ENCODE assay signal across 14 cellular contexts in the genomic region with DNA sequence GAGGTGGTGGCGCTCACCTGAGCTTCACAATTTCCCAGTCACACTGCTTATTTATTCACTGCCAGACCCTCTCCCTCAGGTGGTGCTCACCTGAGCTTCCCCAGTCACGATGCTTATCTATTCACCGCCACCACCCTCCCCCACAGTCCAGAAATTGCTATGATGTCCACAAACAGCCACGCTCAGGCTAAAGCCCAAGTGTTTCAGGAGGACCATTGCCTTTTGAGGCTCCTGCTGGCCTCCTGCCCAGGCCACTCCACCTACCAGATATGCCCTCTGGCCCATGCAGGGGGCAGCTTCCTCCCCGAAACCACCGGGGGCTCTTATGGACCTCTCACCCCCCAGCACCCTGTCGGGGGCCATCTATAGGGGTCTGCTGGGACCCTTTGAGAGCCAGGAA. TPM values are rescaled to one million over a fixed set of nuclear protein-coding genes. Genes with fewer than 3 reads are reported as not detected.
DNase-seq lines count a peak whose midpoint lies in the region; ATAC-seq, FAIRE-seq and TF ChIP-seq lines count a peak whose summit lies in the region.
"Had no signal": no experiment of that assay in that cellular context is flagged by ENCODE, and none has a peak within 500 bp of the region (broad histone marks: within the 10 kb centered on the region; RNA-seq: fewer than 3 reads in every experiment).

No MANE protein-coding gene starts in this region.

- H4K20me1 ChIP-seq in mammary epithelial cell (ENCODE audit: insufficient read depth, low read length) (no peaks in the 10 kb centered on the region), K562 (replicated peaks; ENCODE audit: control insufficient read depth, insufficient read depth, low read length) (peaks cover 3% of the 10 kb centered on the region; the same call in 1 of the 2 replicates), MM.1S (ENCODE audit: insufficient read depth, low read length) (no peaks in the 10 kb centered on the region), Karpas-422 (ENCODE audit: insufficient read depth, low read depth, low read length) (peaks cover 8% of the 10 kb centered on the region; the same call in 1 of the 2 replicates)

- intact Hi-C loops in MCF 10A (cut with micrococcal nuclease) (no loop called here), mammary epithelial cell (cut with micrococcal nuclease) (no loop called here), K562 (cut with micrococcal nuclease) (no loop called here)

- H2AFZ ChIP-seq in mammary epithelial cell (ENCODE audit: low read depth, low read length) (no peak overlapping the region), K562 (ENCODE audit: low read depth, low read length) (no peak overlapping the region), MM.1S (ENCODE audit: low read length) (no peak overlapping the region), Karpas-422 (ENCODE audit: low read length) (no peak overlapping the region)

- H3K27me3 ChIP-seq in mammary epithelial cell (ENCODE audit: insufficient read depth, low read length), result no peaks in the 10 kb centered on the region
- no peaks in the 10 kb centered on the region for H3K27me3 ChIP-seq in K562 (ENCODE audit: control insufficient read depth in 2 of 2, insufficient read depth in 2 of 2, low read length in 2 of 2)
- H3K27me3 ChIP-seq in upper lobe of left lung, result no peaks in the 10 kb centered on the region
- H3K27me3 ChIP-seq in MM.1S (replicated peaks; ENCODE audit: insufficient read depth, low read length), result peaks cover 2% of the 10 kb centered on the region; the same call in 1 of the 2 replicates
- no peaks in the 10 kb centered on the region for H3K27me3 ChIP-seq in Karpas-422 (ENCODE audit: low read length)

- H3K9ac ChIP-seq in mammary epithelial cell (ENCODE audit: insufficient read depth, low read length) (no peak overlapping the region), K562 (ENCODE audit: insufficient read depth in 1 of 2, low read depth in 2 of 2, low read length in 2 of 2) (peak overlapping the region in 1 of 2 experiments; percentile 85; a peak in 2 of 4 replicates), MM.1S (ENCODE audit: low read length) (no peak overlapping the region), Karpas-422 (ENCODE audit: low read length) (no peak overlapping the region)

- H3K9me3 Mint-ChIP-seq in MCF 10A (ENCODE audit: unreplicated experiment), result no peaks in the 10 kb centered on the region
- no peaks in the 10 kb centered on the region for H3K9me3 Mint-ChIP-seq in neural crest cell
- H3K9me3 Mint-ChIP-seq: immature natural killer cell had no signal

- no peak for TF ChIP-seq RAD21 in K562 (CRISPR knock-in tag; conservative IDR thresholded peaks at IDR 0.05 in 1 of 2, IDR thresholded peaks at IDR 0.05 in 1 of 2)

- dilution Hi-C loops in mammary epithelial cell (cut with HindIII; ENCODE audit: low sequenced_read_pairs), result no loop called here

- in situ Hi-C loops in mammary epithelial cell (cut with MboI; ENCODE audit: low sequenced_read_pairs in 2 of 2) (no loop called here), K562 (cut with MboI) (no loop called here)

- peaks cover 38% of the 10 kb centered on the region for H3K4me1 Mint-ChIP-seq in MCF 10A (ENCODE audit: insufficient read depth, unreplicated experiment)
- H3K4me1 Mint-ChIP-seq in neural crest cell, result peaks cover 22% of the 10 kb centered on the region

- WGBS in mammary epithelial cell (ENCODE audit: low coverage, missing lambda C conversion rate), result 79% methylated on average over 5 of the region's 7 CpGs
- 64% methylated on average over 5 of the region's 7 CpGs for WGBS in K562 (ENCODE audit: insufficient coverage, low coverage, missing lambda C conversion rate)
- WGBS in upper lobe of left lung, 2 donors, result 61 to 85% methylated on average over 7 of the region's 7 CpGs

- peaks cover 66% of the 10 kb centered on the region for H3K79me2 ChIP-seq in mammary epithelial cell (ENCODE audit: insufficient read depth, low read length)
- peaks cover 44% of the 10 kb centered on the region for H3K79me2 ChIP-seq in K562 (ENCODE audit: control insufficient read depth, insufficient read depth, low read length)
- no peaks in the 10 kb centered on the region for H3K79me2 ChIP-seq in MM.1S (ENCODE audit: low read length)
- peaks cover 10% of the 10 kb centered on the region for H3K79me2 ChIP-seq in Karpas-422 (ENCODE audit: low read length)

- H3K4me1 ChIP-seq in mammary epithelial cell (ENCODE audit: insufficient read depth, low read length), result peaks cover 49% of the 10 kb centered on the region
- H3K4me1 ChIP-seq in K562 (replicated peaks in 1 of 2; ENCODE audit: control insufficient read depth in 2 of 2, insufficient read depth in 2 of 2, low read length in 2 of 2), result peaks cover 40 to 90% of the 10 kb centered on the region in 2 experiments
- H3K4me1 ChIP-seq in upper lobe of left lung, result peaks cover 39 to 67% (median 46%) of the 10 kb centered on the region in 4 donors
- peaks cover 13% of the 10 kb centered on the region for H3K4me1 ChIP-seq in MM.1S (ENCODE audit: low read length)
- peaks cover 57% of the 10 kb centered on the region for H3K4me1 ChIP-seq in Karpas-422 (ENCODE audit: low read length)

- H3K9me2 ChIP-seq in MM.1S (replicated peaks; ENCODE audit: insufficient read depth, low read length) (no peaks in the 10 kb centered on the region), Karpas-422 (replicated peaks; ENCODE audit: insufficient read depth, low read length) (no peaks in the 10 kb centered on the region)

- peaks cover 29% of the 10 kb centered on the region for H3K36me3 Mint-ChIP-seq in MCF 10A (ENCODE audit: insufficient read depth, unreplicated experiment)
- peaks cover 2% of the 10 kb centered on the region for H3K36me3 Mint-ChIP-seq in neural crest cell (ENCODE audit: low read depth)
- H3K36me3 Mint-ChIP-seq: immature natural killer cell had no signal

- H3K27ac Mint-ChIP-seq in MCF 10A (ENCODE audit: low read depth, unreplicated experiment), result peak overlapping the region; percentile 49
- no peak overlapping the region for H3K27ac Mint-ChIP-seq in neural crest cell (ENCODE audit: unreplicated experiment)

- BruUV-seq in MCF 10A (replicated peaks; lab: Mats Ljungman, UMichigan) (no TSS peak), mammary epithelial cell (replicated peaks; lab: Mats Ljungman, UMichigan) (no TSS peak), K562 (replicated peaks; lab: Mats Ljungman, UMichigan) (no TSS peak)

- no peak overlapping the region for H3K4me3 Mint-ChIP-seq in MCF 10A (ENCODE audit: unreplicated experiment)
- H3K4me3 Mint-ChIP-seq in neural crest cell, result peak overlapping the region; percentile 80
- H3K4me3 Mint-ChIP-seq: immature natural killer cell had no signal

- CTCF ChIA-PET in MCF 10A (lab: Yijun Ruan, JAX) (interaction anchor here (0.9 to 4.6 kb wide), 9 partner anchors 9 to 89 kb away, joined by 3 to 25 read pairs (median 8); no protein-coding TSS in a partner anchor), mammary epithelial cell (lab: Charles Lee; ENCODE audit: low non-redundant PET) (interaction anchor here (0.7 kb wide), 1 partner anchor 20 kb away, joined by 3 read pairs; no protein-coding TSS in a partner anchor), K562 (lab: Yijun Ruan, JAX; ENCODE audit: low intra/inter-chr PET ratio) (interaction anchor here (2.2 kb wide), 1 partner anchor 8 kb away, joined by 19 read pairs; no protein-coding TSS in a partner anchor)

- H3K27me3 Mint-ChIP-seq in MCF 10A (ENCODE audit: insufficient read depth, unreplicated experiment) (no peaks in the 10 kb centered on the region), neural crest cell (ENCODE audit: low read depth) (peaks cover 3% of the 10 kb centered on the region)

- H3K9me3 ChIP-seq in mammary epithelial cell (replicated peaks; ENCODE audit: insufficient read depth, low read length) (no peaks in the 10 kb centered on the region), K562 (replicated peaks; ENCODE audit: control insufficient read depth, insufficient read depth, low read depth, low read length) (no peaks in the 10 kb centered on the region), upper lobe of left lung (no peaks in the 10 kb centered on the region), MM.1S (replicated peaks; ENCODE audit: insufficient read depth, low read length) (no peaks in the 10 kb centered on the region), Karpas-422 (ENCODE audit: low read length) (no peaks in the 10 kb centered on the region)

- H3F3A ChIP-seq in MM.1S (ENCODE audit: insufficient read depth, low read length), result peaks cover 6% of the 10 kb centered on the region

- TF ChIP-seq CTCF in MCF 10A (IDR thresholded peaks at IDR 0.05; ENCODE audit: unreplicated experiment) (no peak), mammary epithelial cell (conservative IDR thresholded peaks at IDR 0.05 in 1 of 2, IDR thresholded peaks at IDR 0.05 in 1 of 2; ENCODE audit: extremely low read depth in 1 of 2, insufficient read depth in 1 of 2, low read depth in 1 of 2, low read length in 2 of 2) (no peak), K562 (IDR thresholded peaks at IDR 0.05 in 2 of 3, conservative IDR thresholded peaks at IDR 0.05 in 1 of 3; ENCODE audit: insufficient read depth in 2 of 3, low read depth in 1 of 3, low read length in 3 of 3) (no peak), neural crest cell (conservative IDR thresholded peaks at IDR 0.05) (no peak), upper lobe of left lung (IDR thresholded peaks at IDR 0.05) (no peak), MM.1S (IDR thresholded peaks at IDR 0.05; ENCODE audit: low read length) (no peak)

- peak; percentile 15 for FAIRE-seq in K562 (lab: Jason Lieb, UNC)
- FAIRE-seq: small intestine had no signal

- POLR2A ChIA-PET in MCF 10A (lab: Yijun Ruan, JAX) (interaction anchor here (0.5 to 3.9 kb wide), 6 partner anchors 9 to 90 kb away, joined by 3 to 15 read pairs (median 4); no protein-coding TSS in a partner anchor), K562 (lab: Yijun Ruan, JAX) (interaction anchor here (0.6 to 4.0 kb wide), 18 partner anchors 8 to 522 kb away, joined by 3 to 21 read pairs (median 4); a partner anchor contains a TSS)

- H3K27ac ChIP-seq in mammary epithelial cell (ENCODE audit: insufficient read depth, low read depth, low read length) (no peak overlapping the region), K562 (ENCODE audit: extremely low read depth, low read depth, low read length) (peak overlapping the region; percentile 95; the same call in 2 of the 3 replicates), upper lobe of left lung (peak overlapping the region in 3 of 4 donors; percentile 75 to 97 (median 87)), MM.1S (ENCODE audit: low read length) (no peak overlapping the region), Karpas-422 (ENCODE audit: low read length) (no peak overlapping the region)
- H3K27ac ChIP-seq: VCaP had no signal

- no peaks in the 10 kb centered on the region for H3K9me1 ChIP-seq in K562 (ENCODE audit: control insufficient read depth, insufficient read depth, low read length)

- H3K4me3 ChIP-seq in mammary epithelial cell (replicated peaks in 1 of 3; ENCODE audit: insufficient read depth in 1 of 3, low read depth in 2 of 3, low read length in 3 of 3), result no peak overlapping the region
- H3K4me3 ChIP-seq in K562, result no peak overlapping the region
- no peak overlapping the region for H3K4me3 ChIP-seq in upper lobe of left lung
- H3K4me3 ChIP-seq in MM.1S (ENCODE audit: low read length), result no peak overlapping the region
- H3K4me3 ChIP-seq in Karpas-422 (ENCODE audit: low read length), result no peak overlapping the region

- peaks cover 13% of the 10 kb centered on the region for H3K36me3 ChIP-seq in mammary epithelial cell (ENCODE audit: insufficient read depth, low read length)
- H3K36me3 ChIP-seq in K562 (ENCODE audit: control insufficient read depth, insufficient read depth, low read length), result peaks cover 74% of the 10 kb centered on the region; the same call in 2 of the 3 replicates
- peaks cover 0 to 50% (median 38%) of the 10 kb centered on the region in 4 donors for H3K36me3 ChIP-seq in upper lobe of left lung
- no peaks in the 10 kb centered on the region for H3K36me3 ChIP-seq in MM.1S (replicated peaks; ENCODE audit: insufficient read depth, low read length)
- peaks cover 9% of the 10 kb centered on the region for H3K36me3 ChIP-seq in Karpas-422 (ENCODE audit: insufficient read depth, low read length)

- TF ChIP-seq EP300 in K562 (IDR thresholded peaks at IDR 0.05; ENCODE audit: low read length), result no peak
- no peak for TF ChIP-seq EP300 in upper lobe of left lung (IDR thresholded peaks at IDR 0.05)

- DNase-seq in MCF 10A (ENCODE audit: unreplicated experiment), result no peak
- DNase-seq in mammary epithelial cell, result no peak
- DNase-seq in K562 (ENCODE audit: extremely low read depth in 1 of 4, low spot score in 3 of 4), result no peak
- no peak for DNase-seq in neural crest cell (ENCODE audit: low read depth, low spot score)
- peak in 1 of 2 donors; percentile 45 for DNase-seq in upper lobe of left lung
- DNase-seq in MM.1S, result no peak
- no peak for DNase-seq in Karpas-422
- DNase-seq: GF-D8, immature natural killer cell, NCI-H510A, Right ventricle myocardium superior, small intestine had no signal

- H3K4me2 ChIP-seq in mammary epithelial cell (ENCODE audit: insufficient read depth, low read depth, low read length) (no peak overlapping the region), K562 (ENCODE audit: insufficient read depth, low read length) (no peak overlapping the region), MM.1S (ENCODE audit: low read depth, low read length) (no peak overlapping the region), Karpas-422 (ENCODE audit: low read depth, low read length, poor library complexity, severe bottlenecking) (no peak overlapping the region)

- ATAC-seq in K562 (no peak), upper lobe of left lung (ENCODE audit: low FRiP score in 2 of 2) (no peak), GM21825 (IDR thresholded peaks at IDR 0.05; ENCODE audit: unreplicated experiment) (no peak)

- TF ChIP-seq POLR2A in K562 (conservative IDR thresholded peaks at IDR 0.05), result peak; percentile 59; the same call in 1 of the 2 replicates
- no peak for TF ChIP-seq POLR2A in upper lobe of left lung (IDR thresholded peaks at IDR 0.05)

RNA-seq across cellular contexts. Expression of a gene that starts 4.6 kb away (rescaled TPM):
- total RNA-seq in MCF 10A (2022) (164 and 257 TPM in 2 replicates), mammary epithelial cell (100 to 1,000 TPM; 235 to 259 TPM), K562 (2014; rRNA removed) (85.6 and 89.0 TPM in 2 replicates), K562 (2014; rRNA removed; fragmentation: Illumina TruSeq; extraction: Trizol) (6.4 and 10.4 TPM in 2 replicates), K562 (2015; rRNA removed; fragmentation: Illumina TruSeq; extraction: Trizol) (32.6 and 38.1 TPM in 2 replicates), K562 (2021) (112 and 124 TPM in 2 replicates), neural crest cell (129 and 147 TPM in 2 replicates), upper lobe of left lung (100 to 1,000 TPM in 1 of 6 donors, 10 to 100 TPM in 5; 32.0 to 142 (median 75.8) TPM)
- polyA plus RNA-seq in mammary epithelial cell (103 TPM), K562 (2011; rRNA removed) (34.7 and 66.8 TPM in 2 replicates), K562 (2014; fragmentation: Illumina TruSeq; extraction: Trizol) (25.5 and 49.4 TPM in 2 replicates), K562 (2014; fragmentation: Nextera tagmentation; extraction: Ambion mirVana) (1 to 10 TPM; 2.1 to 4.1 TPM), K562 (2014; rRNA removed) (115 and 119 TPM in 2 replicates)
- polyA minus RNA-seq in mammary epithelial cell, result 95.3 TPM
- 145 and 420 TPM in 2 replicates for total RNA-seq in K562 (2011; cell fraction: chromatin; rRNA removed; ENCODE audit: low replicate concordance)
- 271 and 275 TPM in 2 replicates for total RNA-seq in K562 (2011; cell fraction: nucleolus; rRNA removed)
- total RNA-seq in K562 (2011; cell fraction: nucleoplasm; rRNA removed), result 200 and 231 TPM in 2 replicates
- 40.6 and 105 TPM in 2 replicates for polyA plus RNA-seq in K562 (2011; cell fraction: cytosol; rRNA removed)
- polyA plus RNA-seq in K562 (2011; cell fraction: nucleus; rRNA removed), result 255 and 454 TPM in 2 replicates
- polyA plus RNA-seq in K562 (2012), result 79.5 and 127 TPM in 2 replicates
- 18.4 and 18.7 TPM in 2 replicates for polyA minus RNA-seq in K562 (2011; rRNA and poly(A)+ RNA removed)
- polyA minus RNA-seq in K562 (2011; cell fraction: cytosol; rRNA and poly(A)+ RNA removed), result 39.0 and 41.5 TPM in 2 replicates
- polyA minus RNA-seq in K562 (2011; cell fraction: nucleus; rRNA and poly(A)+ RNA removed), result 90.7 and 100 TPM in 2 replicates
- 53.6 and 138 TPM in 2 replicates for total RNA-seq in Karpas-422 (2014; rRNA removed; shearing (Covaris generic); ENCODE audit: low replicate concordance)

RNA-seq across cellular contexts. Expression of a gene that starts 16.8 kb away (rescaled TPM):
- total RNA-seq in MCF 10A (2022) (5.4 and 6.0 TPM in 2 replicates), mammary epithelial cell (1 to 10 TPM; 4.3 to 4.7 TPM), K562 (2014; rRNA removed) (9.2 and 11.0 TPM in 2 replicates), K562 (2014; rRNA removed; fragmentation: Illumina TruSeq; extraction: Trizol) (2.0 TPM in 2 replicates), K562 (2015; rRNA removed; fragmentation: Illumina TruSeq; extraction: Trizol) (5.9 and 7.2 TPM in 2 replicates), K562 (2021) (15.7 and 21.1 TPM in 2 replicates), neural crest cell (10.5 and 11.4 TPM in 2 replicates), upper lobe of left lung (100 to 1,000 TPM in 1 of 6 donors, 10 to 100 TPM in 5; 17.4 to 113 (median 75.9) TPM)
- polyA plus RNA-seq in mammary epithelial cell (1.7 TPM), K562 (2011; rRNA removed) (8.0 and 16.1 TPM in 2 replicates), K562 (2014; fragmentation: Illumina TruSeq; extraction: Trizol) (10.1 and 12.5 TPM in 2 replicates), K562 (2014; fragmentation: Nextera tagmentation; extraction: Ambion mirVana) (1 to 10 TPM; 1.3 to 1.7 TPM), K562 (2014; rRNA removed) (16.9 and 23.0 TPM in 2 replicates)
- polyA minus RNA-seq in mammary epithelial cell, result 2.4 TPM
- 31.3 and 80.0 TPM in 2 replicates for total RNA-seq in K562 (2011; cell fraction: chromatin; rRNA removed; ENCODE audit: low replicate concordance)
- total RNA-seq in K562 (2011; cell fraction: nucleolus; rRNA removed), result 40.8 and 45.7 TPM in 2 replicates
- 31.9 and 45.3 TPM in 2 replicates for total RNA-seq in K562 (2011; cell fraction: nucleoplasm; rRNA removed)
- polyA plus RNA-seq in K562 (2011; cell fraction: cytosol; rRNA removed), result 15.1 and 21.5 TPM in 2 replicates
- polyA plus RNA-seq in K562 (2011; cell fraction: nucleus; rRNA removed), result 70.3 and 111 TPM in 2 replicates
- polyA plus RNA-seq in K562 (2012), result 14.5 and 23.5 TPM in 2 replicates
- 3.9 and 4.1 TPM in 2 replicates for polyA minus RNA-seq in K562 (2011; rRNA and poly(A)+ RNA removed)
- 7.4 and 11.9 TPM in 2 replicates for polyA minus RNA-seq in K562 (2011; cell fraction: cytosol; rRNA and poly(A)+ RNA removed)
- 18.3 and 19.9 TPM in 2 replicates for polyA minus RNA-seq in K562 (2011; cell fraction: nucleus; rRNA and poly(A)+ RNA removed)
- 138 and 188 TPM in 2 replicates for total RNA-seq in Karpas-422 (2014; rRNA removed; shearing (Covaris generic); ENCODE audit: low replicate concordance)

RNA-seq across cellular contexts. Expression of a gene that starts 19.4 kb away (rescaled TPM):
- total RNA-seq in MCF 10A (2022), result 149 and 165 TPM in 2 replicates
- 100 to 1,000 TPM in 1 of 2 donors, 10 to 100 TPM in 1; 80.3 to 107 TPM for total RNA-seq in mammary epithelial cell
- polyA plus RNA-seq in mammary epithelial cell, result 35.0 TPM
- 42.0 TPM for polyA minus RNA-seq in mammary epithelial cell
- 62.9 and 114 TPM in 2 replicates for total RNA-seq in K562 (2011; cell fraction: chromatin; rRNA removed; ENCODE audit: low replicate concordance)
- 51.0 and 54.6 TPM in 2 replicates for total RNA-seq in K562 (2011; cell fraction: nucleolus; rRNA removed)
- 24.9 and 46.2 TPM in 2 replicates for total RNA-seq in K562 (2011; cell fraction: nucleoplasm; rRNA removed)
- total RNA-seq in K562 (2014; rRNA removed), result 72.9 and 87.2 TPM in 2 replicates
- 11.7 and 12.3 TPM in 2 replicates for total RNA-seq in K562 (2014; rRNA removed; fragmentation: Illumina TruSeq; extraction: Trizol)
- total RNA-seq in K562 (2015; rRNA removed; fragmentation: Illumina TruSeq; extraction: Trizol), result 27.9 and 33.0 TPM in 2 replicates
- 78.9 and 84.3 TPM in 2 replicates for total RNA-seq in K562 (2021)
- 34.3 and 44.2 TPM in 2 replicates for polyA plus RNA-seq in K562 (2011; rRNA removed)
- 21.2 and 83.9 TPM in 2 replicates for polyA plus RNA-seq in K562 (2011; cell fraction: cytosol; rRNA removed)
- polyA plus RNA-seq in K562 (2011; cell fraction: nucleus; rRNA removed), result 142 and 188 TPM in 2 replicates
- 44.7 and 45.1 TPM in 2 replicates for polyA plus RNA-seq in K562 (2012)
- polyA plus RNA-seq in K562 (2014; fragmentation: Illumina TruSeq; extraction: Trizol), result 22.1 and 54.4 TPM in 2 replicates
- polyA plus RNA-seq in K562 (2014; fragmentation: Nextera tagmentation; extraction: Ambion mirVana), result under 1 TPM; 0.25 to 0.34 TPM
- polyA plus RNA-seq in K562 (2014; rRNA removed), result 53.2 and 81.8 TPM in 2 replicates
- 20.0 and 24.6 TPM in 2 replicates for polyA minus RNA-seq in K562 (2011; rRNA and poly(A)+ RNA removed)
- 26.6 and 37.0 TPM in 2 replicates for polyA minus RNA-seq in K562 (2011; cell fraction: cytosol; rRNA and poly(A)+ RNA removed)
- polyA minus RNA-seq in K562 (2011; cell fraction: nucleus; rRNA and poly(A)+ RNA removed), result 30.0 and 61.5 TPM in 2 replicates
- 387 and 410 TPM in 2 replicates for total RNA-seq in neural crest cell
- total RNA-seq in upper lobe of left lung, result 10 to 100 TPM; 17.0 to 55.6 (median 30.1) TPM
- total RNA-seq in Karpas-422 (2014; rRNA removed; shearing (Covaris generic); ENCODE audit: low replicate concordance), result 29.1 and 72.7 TPM in 2 replicates

RNA-seq across cellular contexts. Expression of a gene that starts 23.9 kb away (rescaled TPM):
- total RNA-seq in MCF 10A (2022), result 125 and 135 TPM in 2 replicates
- 10 to 100 TPM; 60.7 to 80.6 TPM for total RNA-seq in mammary epithelial cell
- 115 TPM for polyA plus RNA-seq in mammary epithelial cell
- polyA minus RNA-seq in mammary epithelial cell, result 79.3 TPM
- 156 and 392 TPM in 2 replicates for total RNA-seq in K562 (2011; cell fraction: chromatin; rRNA removed; ENCODE audit: low replicate concordance)
- total RNA-seq in K562 (2011; cell fraction: nucleolus; rRNA removed), result 235 and 242 TPM in 2 replicates
- 123 and 170 TPM in 2 replicates for total RNA-seq in K562 (2011; cell fraction: nucleoplasm; rRNA removed)
- 284 and 396 TPM in 2 replicates for total RNA-seq in K562 (2014; rRNA removed)
- 41.4 and 53.7 TPM in 2 replicates for total RNA-seq in K562 (2014; rRNA removed; fragmentation: Illumina TruSeq; extraction: Trizol)
- 97.1 and 116 TPM in 2 replicates for total RNA-seq in K562 (2015; rRNA removed; fragmentation: Illumina TruSeq; extraction: Trizol)
- 164 and 167 TPM in 2 replicates for total RNA-seq in K562 (2021)
- polyA plus RNA-seq in K562 (2011; rRNA removed), result 138 and 148 TPM in 2 replicates
- polyA plus RNA-seq in K562 (2011; cell fraction: cytosol; rRNA removed), result 199 and 327 TPM in 2 replicates
- polyA plus RNA-seq in K562 (2011; cell fraction: nucleus; rRNA removed), result 545 and 753 TPM in 2 replicates
- polyA plus RNA-seq in K562 (2012), result 166 and 178 TPM in 2 replicates
- polyA plus RNA-seq in K562 (2014; fragmentation: Illumina TruSeq; extraction: Trizol), result 94.9 and 113 TPM in 2 replicates
- 10 to 100 TPM; 38.2 to 60.1 TPM for polyA plus RNA-seq in K562 (2014; fragmentation: Nextera tagmentation; extraction: Ambion mirVana)
- 234 and 236 TPM in 2 replicates for polyA plus RNA-seq in K562 (2014; rRNA removed)
- polyA minus RNA-seq in K562 (2011; rRNA and poly(A)+ RNA removed), result 143 and 154 TPM in 2 replicates
- polyA minus RNA-seq in K562 (2011; cell fraction: cytosol; rRNA and poly(A)+ RNA removed), result 157 and 376 TPM in 2 replicates
- 191 and 218 TPM in 2 replicates for polyA minus RNA-seq in K562 (2011; cell fraction: nucleus; rRNA and poly(A)+ RNA removed)
- 125 and 130 TPM in 2 replicates for total RNA-seq in neural crest cell
- total RNA-seq in upper lobe of left lung, result 100 to 1,000 TPM in 2 of 6 donors, 10 to 100 TPM in 4; 82.0 to 150 (median 91.9) TPM
- total RNA-seq in Karpas-422 (2014; rRNA removed; shearing (Covaris generic); ENCODE audit: low replicate concordance), result 104 and 195 TPM in 2 replicates

RNA-seq across cellular contexts. Expression of a gene that starts 46.2 kb away (rescaled TPM):
- total RNA-seq in MCF 10A (2022) (15.0 and 23.2 TPM in 2 replicates), mammary epithelial cell (10 to 100 TPM; 13.9 to 23.3 TPM), K562 (2014; rRNA removed) (11.3 and 14.9 TPM in 2 replicates), K562 (2014; rRNA removed; fragmentation: Illumina TruSeq; extraction: Trizol) (not detected in 2 replicates), K562 (2015; rRNA removed; fragmentation: Illumina TruSeq; extraction: Trizol) (0.80 and 1.2 TPM in 2 replicates), K562 (2021) (9.7 and 10.4 TPM in 2 replicates), neural crest cell (16.1 and 19.0 TPM in 2 replicates), upper lobe of left lung (1 to 10 TPM; 1.6 to 9.2 (median 3.4) TPM)
- polyA plus RNA-seq in mammary epithelial cell (14.2 TPM), K562 (2011; rRNA removed) (0.92 and 1.0 TPM in 2 replicates), K562 (2014; fragmentation: Illumina TruSeq; extraction: Trizol) (0.24 TPM in 1 of 2 replicates, not detected in the other), K562 (2014; fragmentation: Nextera tagmentation; extraction: Ambion mirVana) (not detected), K562 (2014; rRNA removed) (10.9 and 11.2 TPM in 2 replicates)
- polyA minus RNA-seq in mammary epithelial cell, result 1.2 TPM
- total RNA-seq in K562 (2011; cell fraction: chromatin; rRNA removed; ENCODE audit: low replicate concordance), result 1.6 TPM in 1 of 2 replicates, not detected in the other
- 3.3 and 4.7 TPM in 2 replicates for total RNA-seq in K562 (2011; cell fraction: nucleolus; rRNA removed)
- 1.0 and 1.9 TPM in 2 replicates for total RNA-seq in K562 (2011; cell fraction: nucleoplasm; rRNA removed)
- 3.5 and 22.1 TPM in 2 replicates for polyA plus RNA-seq in K562 (2011; cell fraction: cytosol; rRNA removed)
- 3.3 and 7.7 TPM in 2 replicates for polyA plus RNA-seq in K562 (2011; cell fraction: nucleus; rRNA removed)
- polyA plus RNA-seq in K562 (2012), result 2.3 and 4.3 TPM in 2 replicates
- not detected in 2 replicates for polyA minus RNA-seq in K562 (2011; rRNA and poly(A)+ RNA removed)
- polyA minus RNA-seq in K562 (2011; cell fraction: cytosol; rRNA and poly(A)+ RNA removed), result 3.3 and 6.1 TPM in 2 replicates
- polyA minus RNA-seq in K562 (2011; cell fraction: nucleus; rRNA and poly(A)+ RNA removed), result 2.1 and 2.6 TPM in 2 replicates
- 26.8 and 59.4 TPM in 2 replicates for total RNA-seq in Karpas-422 (2014; rRNA removed; shearing (Covaris generic); ENCODE audit: low replicate concordance)

Comparison
In these comparisons a context has a peak if more than half of its experiments do, and no peak if none do; other contexts are left out.
1. H3K27ac ChIP-seq: peak in K562 (single experiment) and upper lobe of left lung (3 of 4); none in mammary epithelial cell (single experiment), MM.1S (single experiment) and Karpas-422 (single experiment).